ENCODE assay signal across 8 cellular contexts in the genomic region with DNA sequence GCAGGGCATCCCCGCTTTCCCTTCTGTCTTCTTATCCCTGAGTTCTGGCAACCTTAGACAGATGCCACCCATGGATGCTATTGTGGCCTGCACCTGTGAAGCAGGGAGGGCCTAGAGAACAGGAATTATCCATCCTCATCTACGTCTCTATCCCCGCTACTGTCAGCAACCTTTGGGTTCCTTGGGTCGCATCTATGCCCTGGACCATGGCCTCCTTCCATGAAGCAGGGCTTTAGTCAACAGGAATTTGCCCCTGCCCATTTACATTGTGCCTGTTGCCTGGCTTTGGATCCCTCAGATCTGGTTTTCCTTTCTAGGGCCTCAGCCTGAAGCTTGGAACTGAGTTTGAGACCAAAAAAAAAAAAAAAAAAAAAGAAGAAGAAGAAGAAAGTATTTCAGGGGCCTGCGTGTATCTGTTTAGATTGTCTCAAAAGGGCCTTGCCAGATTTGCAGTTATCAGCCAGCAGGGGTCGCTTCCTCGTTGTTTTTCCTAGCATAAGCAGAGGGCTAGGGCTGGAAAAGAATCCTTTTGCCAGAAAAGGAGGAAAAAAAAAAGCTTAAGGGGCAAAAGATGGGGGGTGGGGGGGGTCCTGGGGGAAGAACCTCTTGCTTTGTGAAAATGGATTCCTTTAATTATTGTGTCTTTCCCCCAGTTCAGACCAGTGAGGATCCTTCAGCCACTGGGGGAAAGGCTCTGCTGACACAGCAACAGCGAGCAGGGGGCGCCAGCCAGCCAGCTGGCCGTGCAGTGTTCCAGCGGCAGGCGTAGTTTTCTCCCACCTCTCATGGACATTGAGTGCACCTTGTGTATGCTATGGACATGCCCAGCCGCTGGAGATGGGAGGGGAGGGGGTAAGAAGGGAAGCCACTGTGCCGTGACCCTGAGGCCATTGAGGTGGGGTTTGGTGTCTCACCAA.
A peak's percentile ranks its signal among the peaks of the same experiment; 100 is the strongest.
DNase-seq lines count a peak whose midpoint lies in the region; ATAC-seq and TF ChIP-seq lines count a peak whose summit lies in the region.

No MANE protein-coding gene starts in this region.

- no peak overlapping the region for H2AFZ ChIP-seq in neural cell (ENCODE audit: low read depth, low read length)

- H3K27me3 ChIP-seq in Peyer's patch (no peaks in the 10 kb centered on the region), neural cell (ENCODE audit: insufficient read depth, low read depth, low read length) (no peaks in the 10 kb centered on the region)

- H4K20me1 ChIP-seq in neural cell (ENCODE audit: insufficient read depth) = no peaks in the 10 kb centered on the region

- no peak for TF ChIP-seq POLR2A in Peyer's patch (IDR thresholded peaks at IDR 0.05)

- H3K4me3 ChIP-seq in Peyer's patch = no peak overlapping the region
- H3K4me3 ChIP-seq in epithelial cell of esophagus (ENCODE audit: low read length) = no peak overlapping the region
- H3K4me3 ChIP-seq in neural cell (ENCODE audit: low read length) = no peak overlapping the region

- no peaks in the 10 kb centered on the region for H3K4me1 ChIP-seq in Peyer's patch

- TF ChIP-seq EP300 in neural cell (conservative IDR thresholded peaks at IDR 0.05; ENCODE audit: poor library complexity, severe bottlenecking) = no peak

- no peaks in the 10 kb centered on the region for H3K79me2 ChIP-seq in neural cell (replicated peaks; ENCODE audit: insufficient read depth, low read length)

- CTCF ChIA-PET in HEK293T (lab: Yijun Ruan, JAX) = interaction anchor here (0.6 to 1.4 kb wide), 3 partner anchors 11 to 1326 kb away, joined by 3 to 4 read pairs (median 3); no protein-coding TSS in a partner anchor

- TF ChIP-seq CTCF in Peyer's patch (IDR thresholded peaks at IDR 0.05) (peak in 4 of 6 experiments; percentile 21 to 43 (median 38)), epithelial cell of esophagus (IDR thresholded peaks at IDR 0.05; ENCODE audit: insufficient read depth, low read depth, low read length, missing control alignments) (peak; percentile 68), neural cell (IDR thresholded peaks at IDR 0.05; ENCODE audit: poor library complexity, severe bottlenecking) (peak; percentile 47)

- POLR2A ChIA-PET in HEK293T (lab: Yijun Ruan, JAX) = no interaction called here

- no peaks in the 10 kb centered on the region for H3F3A ChIP-seq in neural cell (ENCODE audit: insufficient read depth, low read length, poor library complexity, severe bottlenecking)

- H3K27ac ChIP-seq in Peyer's patch (no peak overlapping the region), neural cell (ENCODE audit: low read length) (no peak overlapping the region)

- peak; percentile 42 for TF ChIP-seq RAD21 in neural cell (conservative IDR thresholded peaks at IDR 0.05)

- H3K36me3 ChIP-seq in Peyer's patch (no peaks in the 10 kb centered on the region), neural cell (ENCODE audit: insufficient read depth, low read length) (no peaks in the 10 kb centered on the region)

- H3K9ac ChIP-seq in neural cell (ENCODE audit: low read length) = no peak overlapping the region

- H3K9me2 ChIP-seq in neural cell (ENCODE audit: insufficient read depth, low read length) = no peaks in the 10 kb centered on the region

- H3K4me2 ChIP-seq in neural cell (ENCODE audit: low read length) = no peak overlapping the region

- ATAC-seq in GM21576 (IDR thresholded peaks at IDR 0.05; ENCODE audit: unreplicated experiment) = no peak

- DNase-seq in Ammon's horn (ENCODE audit: low spot score) = peak; percentile 78
- peak; percentile 68 for DNase-seq in HEK293T (ENCODE audit: extremely low spot score)
- DNase-seq in Peyer's patch = peak in 1 of 3 donors; percentile 60
- DNase-seq in epithelial cell of esophagus (ENCODE audit: low read depth) = peak; percentile 61
- no peak for DNase-seq in activated CD8-positive, alpha-beta memory T cell treated with anti-CD3 and anti-CD28 coated beads for 24 hours
- no peak for DNase-seq in UCSD-AML1 (lab: John Stamatoyannopoulos, UW; ENCODE audit: unreplicated experiment)

- peaks cover 0 to 4% (median 0%) of the 10 kb centered on the region in 4 donors for H3K9me3 ChIP-seq in Peyer's patch
- H3K9me3 ChIP-seq in neural cell (ENCODE audit: low read length) = no peaks in the 10 kb centered on the region

TF ChIP-seq in HEK293T, 16 proteins besides CTCF, POLR2A, EP300 and RAD21:
- TF ChIP-seq LEF1 (IDR thresholded peaks at IDR 0.05; ENCODE audit: borderline replicate concordance) (no peak), ELF4 (IDR thresholded peaks at IDR 0.05) (no peak), ZNF384 (IDR thresholded peaks at IDR 0.05) (no peak), CTBP1 (IDR thresholded peaks at IDR 0.05; ENCODE audit: borderline replicate concordance) (no peak), ARNT (IDR thresholded peaks at IDR 0.05) (no peak), SP1 (IDR thresholded peaks at IDR 0.05) (no peak), TARDBP (IDR thresholded peaks at IDR 0.05) (no peak), BHLHE40 (IDR thresholded peaks at IDR 0.05; ENCODE audit: borderline replicate concordance) (no peak), L3MBTL2 (conservative IDR thresholded peaks at IDR 0.05) (no peak), HDGF (IDR thresholded peaks at IDR 0.05; ENCODE audit: borderline replicate concordance) (no peak), NFRKB (IDR thresholded peaks at IDR 0.05) (no peak), FOXK2 (IDR thresholded peaks at IDR 0.05) (no peak), SUZ12 (IDR thresholded peaks at IDR 0.05) (no peak)

TF ChIP-seq in neural cell, 6 proteins besides CTCF, POLR2A, EP300 and RAD21:
- TF ChIP-seq MXI1 (conservative IDR thresholded peaks at IDR 0.05; ENCODE audit: poor library complexity, severe bottlenecking) (no peak), TAF1 (IDR thresholded peaks at IDR 0.05; ENCODE audit: low read depth) (no peak), SMC3 (conservative IDR thresholded peaks at IDR 0.05; ENCODE audit: poor library complexity) (peak; percentile 46), REST (IDR thresholded peaks at IDR 0.05; ENCODE audit: borderline replicate concordance) (no peak)
TF ChIP-seq in neural cell: peak in this region for 1.

Comparison
In these comparisons a context has a peak if more than half of its experiments do, and no peak if none do; other contexts are left out.
1. DNase-seq: peak in Ammon's horn (single experiment), HEK293T (single experiment) and epithelial cell of esophagus (single experiment); none in activated CD8-positive, alpha-beta memory T cell treated with anti-CD3 and anti-CD28 coated beads for 24 hours (single experiment) and UCSD-AML1 (single experiment).
2. Peak in every context shown above with its lines, with median percentiles within 50 percentile points of each other: CTCF ChIP-seq.